Comparison of ENCODE assay signal across 8 cellular contexts in genomic region chr12:112013601-112014402, GRCh38. TPM values are rescaled to one million over a fixed set of nuclear protein-coding genes. Genes with fewer than 3 reads are reported as not detected.
DNase-seq lines count a peak whose midpoint lies in the region; ATAC-seq lines count a peak whose summit lies in the region.

No MANE protein-coding gene starts in this region.

- peak overlapping the region; percentile 93 for H3K4me3 Mint-ChIP-seq in activated CD4-positive, alpha-beta memory T cell treated with anti-CD3 and anti-CD28 coated beads, Interleukin-2, amount 10 ng/mL, durations not matched to agents 7 days and 5 days

- peak overlapping the region; percentile 28 to 45 for H2BK12ac ChIP-seq in mesenchymal stem cell (ENCODE audit: low read length in 2 of 2)

- peak overlapping the region; percentile 70 for H3K4me2 ChIP-seq in mesenchymal stem cell (ENCODE audit: low read length, poor library complexity, severe bottlenecking)

- no peak overlapping the region for H2AK5ac ChIP-seq in mesenchymal stem cell (ENCODE audit: low read length, severe bottlenecking)

- H3K14ac ChIP-seq in mesenchymal stem cell (ENCODE audit: low read length in 2 of 2) = peak overlapping the region in 1 of 2 experiments; percentile 91

- peak overlapping the region; percentile 71 for H2BK15ac ChIP-seq in mesenchymal stem cell (ENCODE audit: low read depth, poor library complexity, severe bottlenecking)

- peaks cover 6% of the 10 kb centered on the region for H3K4me1 ChIP-seq in mesenchymal stem cell (ENCODE audit: control insufficient read depth, insufficient read depth, low read depth, low read length)

- peak; percentile 63 for DNase-seq in A172 (ENCODE audit: low spot score)
- DNase-seq in NCI-H69 (lab: John Stamatoyannopoulos, UW) = peak; percentile 91
- peak; percentile 80 for DNase-seq in activated CD4-positive, alpha-beta memory T cell treated with anti-CD3 and anti-CD28 coated beads, Interleukin-2, amount 10 ng/mL, durations not matched to agents 7 days and 5 days
- peak; percentile 36 for DNase-seq in effector CD8-positive, alpha-beta T cell (lab: John Stamatoyannopoulos, UW)
- peak; percentile 85 for DNase-seq in mesenchymal stem cell
- DNase-seq in stimulated activated CD8-positive, alpha-beta memory T cell treated with anti-CD3 and anti-CD28 coated beads, Interleukin-15, amount 100 ng/mL, for 1 hour (ENCODE audit: low read depth) = peak; percentile 19

- H3K4me1 Mint-ChIP-seq in activated CD4-positive, alpha-beta memory T cell treated with anti-CD3 and anti-CD28 coated beads, Interleukin-2, amount 10 ng/mL, durations not matched to agents 7 days and 5 days = peaks cover 60% of the 10 kb centered on the region

- no peaks in the 10 kb centered on the region for H3K9me3 Mint-ChIP-seq in activated CD4-positive, alpha-beta memory T cell treated with anti-CD3 and anti-CD28 coated beads, Interleukin-2, amount 10 ng/mL, durations not matched to agents 7 days and 5 days

- H2BK5ac ChIP-seq in mesenchymal stem cell (ENCODE audit: low read depth, low read length, poor library complexity, severe bottlenecking) = peak overlapping the region; percentile 92

- H3K36me3 Mint-ChIP-seq in activated CD4-positive, alpha-beta memory T cell treated with anti-CD3 and anti-CD28 coated beads, Interleukin-2, amount 10 ng/mL, durations not matched to agents 7 days and 5 days (ENCODE audit: low read depth) = peaks cover 67% of the 10 kb centered on the region

- H4K91ac ChIP-seq in mesenchymal stem cell (ENCODE audit: low read length) = peak overlapping the region; percentile 91

- peak overlapping the region; percentile 97 for H3K9ac ChIP-seq in mesenchymal stem cell (ENCODE audit: low read length)

- H3K27me3 Mint-ChIP-seq in activated CD4-positive, alpha-beta memory T cell treated with anti-CD3 and anti-CD28 coated beads, Interleukin-2, amount 10 ng/mL, durations not matched to agents 7 days and 5 days = no peaks in the 10 kb centered on the region

- H2AFZ ChIP-seq in mesenchymal stem cell (ENCODE audit: low read depth, low read length) = peak overlapping the region; percentile 59

- H3K4me3 ChIP-seq in mesenchymal stem cell (ENCODE audit: insufficient read depth in 1 of 2, low read depth in 1 of 2, low read length in 2 of 2) = peak overlapping the region; percentile 94 to 100

- H2BK120ac ChIP-seq in mesenchymal stem cell (ENCODE audit: low read depth, low read length) = peak overlapping the region; percentile 87

- peak overlapping the region; percentile 80 for H3K27ac ChIP-seq in mesenchymal stem cell (ENCODE audit: low read length, poor library complexity, severe bottlenecking)

- peaks cover 0 to 26% of the 10 kb centered on the region in 2 experiments for H3K36me3 ChIP-seq in mesenchymal stem cell (ENCODE audit: control insufficient read depth in 1 of 2, insufficient read depth in 2 of 2, low read depth in 1 of 2, low read length in 2 of 2)

- H3K23ac ChIP-seq in mesenchymal stem cell (ENCODE audit: low read length in 2 of 2) = peak overlapping the region in 1 of 2 experiments; percentile 47

- ATAC-seq in GM18870 (IDR thresholded peaks at IDR 0.05; ENCODE audit: unreplicated experiment) (peak; percentile 12), HG03432 (IDR thresholded peaks at IDR 0.05; ENCODE audit: unreplicated experiment) (peak; percentile 26)

- H3K27ac Mint-ChIP-seq in activated CD4-positive, alpha-beta memory T cell treated with anti-CD3 and anti-CD28 coated beads, Interleukin-2, amount 10 ng/mL, durations not matched to agents 7 days and 5 days = peak overlapping the region; percentile 95

- peak overlapping the region; percentile 84 to 89 for H3K4ac ChIP-seq in mesenchymal stem cell (ENCODE audit: low read depth in 1 of 2, low read length in 2 of 2)

- H3K27me3 ChIP-seq in mesenchymal stem cell (ENCODE audit: control insufficient read depth in 1 of 2, insufficient read depth in 1 of 2, low read length in 2 of 2) = no peaks in the 10 kb centered on the region

- CTCF ChIA-PET in activated CD4-positive, alpha-beta memory T cell treated with anti-CD3 and anti-CD28 coated beads, Interleukin-2, amount 10 ng/mL, durations not matched to agents 7 days and 5 days (lab: Charles Lee) = interaction anchor here (0.6 to 4.2 kb wide), 29 partner anchors 10 to 397 kb away, joined by 3 to 62 read pairs (median 6); partner anchors contain the start of genes MAPKAPK5, NAA25 and TRAFD1

- peak overlapping the region; percentile 93 for H4K8ac ChIP-seq in mesenchymal stem cell (ENCODE audit: low read length)

- POLR2A ChIA-PET in activated CD4-positive, alpha-beta memory T cell treated with anti-CD3 and anti-CD28 coated beads, Interleukin-2, amount 10 ng/mL, durations not matched to agents 7 days and 5 days (lab: Charles Lee) = interaction anchor here (0.5 to 6.7 kb wide), 36 partner anchors 8 to 1683 kb away, joined by 3 to 326 read pairs (median 4); partner anchors contain the start of genes ACAD10, BRAP, MAPKAPK5 and NAA25

- 1% methylated on average over 54 of the region's 54 CpGs for WGBS in mesenchymal stem cell

- H3K9me3 ChIP-seq in mesenchymal stem cell (ENCODE audit: control insufficient read depth, low read length) = no peaks in the 10 kb centered on the region

- H3K79me1 ChIP-seq in mesenchymal stem cell (replicated peaks; ENCODE audit: low read length, poor library complexity, severe bottlenecking) = peaks cover 22% of the 10 kb centered on the region

- peak overlapping the region; percentile 83 to 93 for H3K18ac ChIP-seq in mesenchymal stem cell (ENCODE audit: low read depth in 1 of 2, low read length in 2 of 2)

RNA-seq across cellular contexts. Expression of gene ERP29, which starts 0.6 kb away (rescaled TPM):
- 80.8 and 82.6 TPM in 2 replicates for total RNA-seq in A172 (2014; rRNA removed; shearing (Covaris generic))
- total RNA-seq in activated CD4-positive, alpha-beta memory T cell treated with anti-CD3 and anti-CD28 coated beads, Interleukin-2, amount 10 ng/mL, durations not matched to agents 7 days and 5 days = 100 to 1,000 TPM; 169 to 172 TPM
- polyA plus RNA-seq in mesenchymal stem cell (2013, experiment 1 of 2) = 158 TPM
- 161 TPM for polyA plus RNA-seq in mesenchymal stem cell (2013, experiment 2 of 2)

RNA-seq across cellular contexts. Expression of gene TMEM116, which starts 0.8 kb away (rescaled TPM):
- 22.1 and 24.4 TPM in 2 replicates for total RNA-seq in A172 (2014; rRNA removed; shearing (Covaris generic))
- total RNA-seq in activated CD4-positive, alpha-beta memory T cell treated with anti-CD3 and anti-CD28 coated beads, Interleukin-2, amount 10 ng/mL, durations not matched to agents 7 days and 5 days = 10 to 100 TPM; 17.8 to 19.7 TPM
- polyA plus RNA-seq in mesenchymal stem cell (2013, experiment 1 of 2) = 3.8 TPM
- 3.8 TPM for polyA plus RNA-seq in mesenchymal stem cell (2013, experiment 2 of 2)

Comparison
In these comparisons a context has a peak if more than half of its experiments do, and no peak if none do; other contexts are left out.
1. Peak in every context shown above with its lines: DNase-seq, ATAC-seq, H3K4me3 ChIP-seq and H3K27ac ChIP-seq.
2. DNase-seq: peak in every context shown above with its lines; median percentile 91 in NCI-H69; 85 in mesenchymal stem cell; 80 in activated CD4-positive, alpha-beta memory T cell treated with anti-CD3 and anti-CD28 coated beads, Interleukin-2, amount 10 ng/mL, durations not matched to agents 7 days and 5 days; 63 in A172; 36 in effector CD8-positive, alpha-beta T cell; 19 in stimulated activated CD8-positive, alpha-beta memory T cell treated with anti-CD3 and anti-CD28 coated beads, Interleukin-15, amount 100 ng/mL, for 1 hour.